In the genomic region with DNA sequence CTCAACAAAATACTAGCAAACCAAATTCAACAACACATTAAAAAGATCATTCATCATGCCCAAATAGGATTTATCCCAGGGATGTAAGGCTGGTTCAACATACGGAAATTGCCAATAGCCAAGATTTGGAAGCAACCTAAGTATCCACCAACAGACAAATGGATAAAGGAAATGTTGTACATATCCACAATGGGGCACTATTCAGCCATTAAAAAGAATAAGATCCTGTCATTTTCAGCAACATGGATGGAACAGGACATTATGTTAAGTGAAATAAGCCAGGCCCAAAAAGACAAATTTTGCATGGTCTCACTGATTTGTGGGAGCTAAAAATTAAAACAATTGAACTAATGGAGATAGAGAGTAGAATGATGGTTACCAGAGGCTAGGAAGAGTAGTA, we compare ENCODE assay signal across 1 cellular context.
TF ChIP-seq lines count a peak whose summit lies in the region.

No MANE protein-coding gene starts in this region.

TF ChIP-seq in WTC11, 78 proteins besides CTCF, POLR2A, EP300 and RAD21 (continued from another document):
- TF ChIP-seq, protein P1, sequence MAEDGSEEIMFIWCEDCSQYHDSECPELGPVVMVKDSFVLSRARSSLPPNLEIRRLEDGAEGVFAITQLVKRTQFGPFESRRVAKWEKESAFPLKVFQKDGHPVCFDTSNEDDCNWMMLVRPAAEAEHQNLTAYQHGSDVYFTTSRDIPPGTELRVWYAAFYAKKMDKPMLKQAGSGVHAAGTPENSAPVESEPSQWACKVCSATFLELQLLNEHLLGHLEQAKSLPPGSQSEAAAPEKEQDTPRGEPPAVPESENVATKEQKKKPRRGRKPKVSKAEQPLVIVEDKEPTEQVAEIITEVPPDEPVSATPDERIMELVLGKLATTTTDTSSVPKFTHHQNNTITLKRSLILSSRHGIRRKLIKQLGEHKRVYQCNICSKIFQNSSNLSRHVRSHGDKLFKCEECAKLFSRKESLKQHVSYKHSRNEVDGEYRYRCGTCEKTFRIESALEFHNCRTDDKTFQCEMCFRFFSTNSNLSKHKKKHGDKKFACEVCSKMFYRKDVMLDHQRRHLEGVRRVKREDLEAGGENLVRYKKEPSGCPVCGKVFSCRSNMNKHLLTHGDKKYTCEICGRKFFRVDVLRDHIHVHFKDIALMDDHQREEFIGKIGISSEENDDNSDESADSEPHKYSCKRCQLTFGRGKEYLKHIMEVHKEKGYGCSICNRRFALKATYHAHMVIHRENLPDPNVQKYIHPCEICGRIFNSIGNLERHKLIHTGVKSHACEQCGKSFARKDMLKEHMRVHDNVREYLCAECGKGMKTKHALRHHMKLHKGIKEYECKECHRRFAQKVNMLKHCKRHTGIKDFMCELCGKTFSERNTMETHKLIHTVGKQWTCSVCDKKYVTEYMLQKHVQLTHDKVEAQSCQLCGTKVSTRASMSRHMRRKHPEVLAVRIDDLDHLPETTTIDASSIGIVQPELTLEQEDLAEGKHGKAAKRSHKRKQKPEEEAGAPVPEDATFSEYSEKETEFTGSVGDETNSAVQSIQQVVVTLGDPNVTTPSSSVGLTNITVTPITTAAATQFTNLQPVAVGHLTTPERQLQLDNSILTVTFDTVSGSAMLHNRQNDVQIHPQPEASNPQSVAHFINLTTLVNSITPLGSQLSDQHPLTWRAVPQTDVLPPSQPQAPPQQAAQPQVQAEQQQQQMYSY (CRISPR knock-in tag; IDR thresholded peaks at IDR 0.05), result no peak
- no peak for TF ChIP-seq ZNF423 (CRISPR knock-in tag; IDR thresholded peaks at IDR 0.05)
- no peak for TF ChIP-seq ZNF416 (CRISPR knock-in tag; IDR thresholded peaks at IDR 0.05)
- no peak for TF ChIP-seq SOX15 (CRISPR knock-in tag; IDR thresholded peaks at IDR 0.05)
- TF ChIP-seq, protein P2, sequence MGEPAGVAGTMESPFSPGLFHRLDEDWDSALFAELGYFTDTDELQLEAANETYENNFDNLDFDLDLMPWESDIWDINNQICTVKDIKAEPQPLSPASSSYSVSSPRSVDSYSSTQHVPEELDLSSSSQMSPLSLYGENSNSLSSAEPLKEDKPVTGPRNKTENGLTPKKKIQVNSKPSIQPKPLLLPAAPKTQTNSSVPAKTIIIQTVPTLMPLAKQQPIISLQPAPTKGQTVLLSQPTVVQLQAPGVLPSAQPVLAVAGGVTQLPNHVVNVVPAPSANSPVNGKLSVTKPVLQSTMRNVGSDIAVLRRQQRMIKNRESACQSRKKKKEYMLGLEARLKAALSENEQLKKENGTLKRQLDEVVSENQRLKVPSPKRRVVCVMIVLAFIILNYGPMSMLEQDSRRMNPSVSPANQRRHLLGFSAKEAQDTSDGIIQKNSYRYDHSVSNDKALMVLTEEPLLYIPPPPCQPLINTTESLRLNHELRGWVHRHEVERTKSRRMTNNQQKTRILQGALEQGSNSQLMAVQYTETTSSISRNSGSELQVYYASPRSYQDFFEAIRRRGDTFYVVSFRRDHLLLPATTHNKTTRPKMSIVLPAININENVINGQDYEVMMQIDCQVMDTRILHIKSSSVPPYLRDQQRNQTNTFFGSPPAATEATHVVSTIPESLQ (CRISPR knock-in tag; IDR thresholded peaks at IDR 0.05), result no peak
- TF ChIP-seq, protein P3, sequence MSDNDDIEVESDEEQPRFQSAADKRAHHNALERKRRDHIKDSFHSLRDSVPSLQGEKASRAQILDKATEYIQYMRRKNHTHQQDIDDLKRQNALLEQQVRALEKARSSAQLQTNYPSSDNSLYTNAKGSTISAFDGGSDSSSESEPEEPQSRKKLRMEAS (CRISPR knock-in tag; IDR thresholded peaks at IDR 0.05), result no peak
- TF ChIP-seq, protein P4, sequence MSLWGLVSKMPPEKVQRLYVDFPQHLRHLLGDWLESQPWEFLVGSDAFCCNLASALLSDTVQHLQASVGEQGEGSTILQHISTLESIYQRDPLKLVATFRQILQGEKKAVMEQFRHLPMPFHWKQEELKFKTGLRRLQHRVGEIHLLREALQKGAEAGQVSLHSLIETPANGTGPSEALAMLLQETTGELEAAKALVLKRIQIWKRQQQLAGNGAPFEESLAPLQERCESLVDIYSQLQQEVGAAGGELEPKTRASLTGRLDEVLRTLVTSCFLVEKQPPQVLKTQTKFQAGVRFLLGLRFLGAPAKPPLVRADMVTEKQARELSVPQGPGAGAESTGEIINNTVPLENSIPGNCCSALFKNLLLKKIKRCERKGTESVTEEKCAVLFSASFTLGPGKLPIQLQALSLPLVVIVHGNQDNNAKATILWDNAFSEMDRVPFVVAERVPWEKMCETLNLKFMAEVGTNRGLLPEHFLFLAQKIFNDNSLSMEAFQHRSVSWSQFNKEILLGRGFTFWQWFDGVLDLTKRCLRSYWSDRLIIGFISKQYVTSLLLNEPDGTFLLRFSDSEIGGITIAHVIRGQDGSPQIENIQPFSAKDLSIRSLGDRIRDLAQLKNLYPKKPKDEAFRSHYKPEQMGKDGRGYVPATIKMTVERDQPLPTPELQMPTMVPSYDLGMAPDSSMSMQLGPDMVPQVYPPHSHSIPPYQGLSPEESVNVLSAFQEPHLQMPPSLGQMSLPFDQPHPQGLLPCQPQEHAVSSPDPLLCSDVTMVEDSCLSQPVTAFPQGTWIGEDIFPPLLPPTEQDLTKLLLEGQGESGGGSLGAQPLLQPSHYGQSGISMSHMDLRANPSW (CRISPR knock-in tag; conservative IDR thresholded peaks at IDR 0.05; ENCODE audit: low read depth), result no peak
- TF ChIP-seq, protein P5, sequence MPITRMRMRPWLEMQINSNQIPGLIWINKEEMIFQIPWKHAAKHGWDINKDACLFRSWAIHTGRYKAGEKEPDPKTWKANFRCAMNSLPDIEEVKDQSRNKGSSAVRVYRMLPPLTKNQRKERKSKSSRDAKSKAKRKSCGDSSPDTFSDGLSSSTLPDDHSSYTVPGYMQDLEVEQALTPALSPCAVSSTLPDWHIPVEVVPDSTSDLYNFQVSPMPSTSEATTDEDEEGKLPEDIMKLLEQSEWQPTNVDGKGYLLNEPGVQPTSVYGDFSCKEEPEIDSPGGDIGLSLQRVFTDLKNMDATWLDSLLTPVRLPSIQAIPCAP (CRISPR knock-in tag; IDR thresholded peaks at IDR 0.05), result no peak
- TF ChIP-seq, protein P6, sequence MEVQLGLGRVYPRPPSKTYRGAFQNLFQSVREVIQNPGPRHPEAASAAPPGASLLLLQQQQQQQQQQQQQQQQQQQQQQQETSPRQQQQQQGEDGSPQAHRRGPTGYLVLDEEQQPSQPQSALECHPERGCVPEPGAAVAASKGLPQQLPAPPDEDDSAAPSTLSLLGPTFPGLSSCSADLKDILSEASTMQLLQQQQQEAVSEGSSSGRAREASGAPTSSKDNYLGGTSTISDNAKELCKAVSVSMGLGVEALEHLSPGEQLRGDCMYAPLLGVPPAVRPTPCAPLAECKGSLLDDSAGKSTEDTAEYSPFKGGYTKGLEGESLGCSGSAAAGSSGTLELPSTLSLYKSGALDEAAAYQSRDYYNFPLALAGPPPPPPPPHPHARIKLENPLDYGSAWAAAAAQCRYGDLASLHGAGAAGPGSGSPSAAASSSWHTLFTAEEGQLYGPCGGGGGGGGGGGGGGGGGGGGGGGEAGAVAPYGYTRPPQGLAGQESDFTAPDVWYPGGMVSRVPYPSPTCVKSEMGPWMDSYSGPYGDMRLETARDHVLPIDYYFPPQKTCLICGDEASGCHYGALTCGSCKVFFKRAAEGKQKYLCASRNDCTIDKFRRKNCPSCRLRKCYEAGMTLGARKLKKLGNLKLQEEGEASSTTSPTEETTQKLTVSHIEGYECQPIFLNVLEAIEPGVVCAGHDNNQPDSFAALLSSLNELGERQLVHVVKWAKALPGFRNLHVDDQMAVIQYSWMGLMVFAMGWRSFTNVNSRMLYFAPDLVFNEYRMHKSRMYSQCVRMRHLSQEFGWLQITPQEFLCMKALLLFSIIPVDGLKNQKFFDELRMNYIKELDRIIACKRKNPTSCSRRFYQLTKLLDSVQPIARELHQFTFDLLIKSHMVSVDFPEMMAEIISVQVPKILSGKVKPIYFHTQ (CRISPR knock-in tag; IDR thresholded peaks at IDR 0.05), result no peak
- TF ChIP-seq, protein P7, sequence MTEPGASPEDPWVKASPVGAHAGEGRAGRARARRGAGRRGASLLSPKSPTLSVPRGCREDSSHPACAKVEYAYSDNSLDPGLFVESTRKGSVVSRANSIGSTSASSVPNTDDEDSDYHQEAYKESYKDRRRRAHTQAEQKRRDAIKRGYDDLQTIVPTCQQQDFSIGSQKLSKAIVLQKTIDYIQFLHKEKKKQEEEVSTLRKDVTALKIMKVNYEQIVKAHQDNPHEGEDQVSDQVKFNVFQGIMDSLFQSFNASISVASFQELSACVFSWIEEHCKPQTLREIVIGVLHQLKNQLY (CRISPR knock-in tag; IDR thresholded peaks at IDR 0.05), result no peak
